In genomic region chr10:119807960-119808697, GRCh38 we compare ENCODE assay signal across 9 cellular contexts.
DNase-seq lines count a peak whose midpoint lies in the region; ATAC-seq, FAIRE-seq and TF ChIP-seq lines count a peak whose summit lies in the region.
"Had no signal": no experiment of that assay in that cellular context is flagged by ENCODE, and none has a peak within 500 bp of the region (broad histone marks: within the 10 kb centered on the region; RNA-seq: fewer than 3 reads in every experiment).

No MANE protein-coding gene starts in this region.

- RAD21 ChIA-PET in GM12878 (lab: Charles Lee; ENCODE audit: unreplicated experiment), result interaction anchor here (1.1 to 1.5 kb wide), 2 partner anchors 57 to 121 kb away, joined by 4 read pairs; no protein-coding TSS in a partner anchor

- H3K36me3 ChIP-seq in breast epithelium (no peaks in the 10 kb centered on the region), GM12878 (ENCODE audit: control insufficient read depth in 2 of 2, insufficient read depth in 2 of 2, low read length in 1 of 2) (peaks cover 0 to 3% of the 10 kb centered on the region in 2 experiments; a peak in 3 of 4 replicates)

- BruUV-seq in MCF 10A (replicated peaks; lab: Mats Ljungman, UMichigan) (no TSS peak), GM12878 (replicated peaks; lab: Mats Ljungman, UMichigan) (no TSS peak)

- intact Hi-C loops in MCF 10A (cut with micrococcal nuclease), result no loop called here
- intact Hi-C loops in breast epithelium (cut with DNase I; ENCODE audit: low total_unique reads), result no loop called here
- intact Hi-C loops in GM12878 (cut with micrococcal nuclease; ENCODE audit: unreplicated experiment), result no loop called here

- peaks cover 17% of the 10 kb centered on the region for H3K36me3 Mint-ChIP-seq in MCF 10A (ENCODE audit: insufficient read depth, unreplicated experiment)

- TF ChIP-seq EP300 in GM12878 (IDR thresholded peaks at IDR 0.05; ENCODE audit: borderline replicate concordance in 1 of 2, control insufficient read depth in 1 of 2, low read depth in 2 of 2, low read length in 2 of 2), result no peak

- CTCF ChIA-PET in MCF 10A (lab: Yijun Ruan, JAX) (interaction anchor here (0.8 to 4.6 kb wide), 2 partner anchors 51 to 58 kb away, joined by 3 to 23 read pairs; no protein-coding TSS in a partner anchor), GM12878 (lab: Yijun Ruan, JAX) (interaction anchor here (0.6 to 1.8 kb wide), 3 partner anchors 18 to 1240 kb away, joined by 3 to 9 read pairs (median 3); no protein-coding TSS in a partner anchor)

- no peak overlapping the region for H2AFZ ChIP-seq in GM12878 (ENCODE audit: control insufficient read depth, low read depth, low read length)

- WGBS in GM12878 (ENCODE audit: insufficient coverage, insufficient replicate concordance, low lambda C conversion rate, missing lambda C conversion rate), result 80% methylated on average over 3 of the region's 3 CpGs

- no peaks in the 10 kb centered on the region for H4K20me1 ChIP-seq in GM12878 (ENCODE audit: control insufficient read depth, insufficient read depth)

- H3K27ac ChIP-seq in breast epithelium (no peak overlapping the region), GM12878 (ENCODE audit: control insufficient read depth, insufficient read depth) (no peak overlapping the region)

- no peak for TF ChIP-seq RAD21 in GM12878 (IDR thresholded peaks at IDR 0.05; ENCODE audit: insufficient read depth, low read depth, low read length)

- no peaks in the 10 kb centered on the region for H3K27me3 Mint-ChIP-seq in MCF 10A (ENCODE audit: insufficient read depth, unreplicated experiment)
- H3K27me3 Mint-ChIP-seq: dendritic cell treated with granulocyte-macrophage colony-stimulating factor and Interleukin-4, amounts not matched to agents 40 ng/mL and 50 ng/mL, for 4 days had no signal

- no peak for TF ChIP-seq POLR2A in breast epithelium (IDR thresholded peaks at IDR 0.05)
- no peak for TF ChIP-seq POLR2A in GM12878 (IDR thresholded peaks at IDR 0.05; ENCODE audit: low read depth, low read length)

- no peak overlapping the region for H3K27ac Mint-ChIP-seq in MCF 10A (ENCODE audit: low read depth, unreplicated experiment)
- H3K27ac Mint-ChIP-seq: dendritic cell treated with granulocyte-macrophage colony-stimulating factor and Interleukin-4, amounts not matched to agents 40 ng/mL and 50 ng/mL, for 4 days had no signal

- POLR2A ChIA-PET in MCF 10A (lab: Yijun Ruan, JAX) (no interaction called here), GM12878 (lab: Charles Lee) (no interaction called here)

- DNase-seq in MCF 10A (ENCODE audit: unreplicated experiment) (peak; percentile 3), breast epithelium (ENCODE audit: low spot score in 2 of 2) (no peak), HT1080 (ENCODE audit: low read depth) (peak; percentile 84), GM12878 (ENCODE audit: low read depth, low spot score) (no peak), urothelium cell line (ENCODE audit: low spot score) (peak; percentile 35), COR-L47 (lab: John Stamatoyannopoulos, UW) (no peak), CD1c-positive myeloid dendritic cell (ENCODE audit: extremely low spot score) (no peak)
- no peak for DNase-seq in activated CD4-positive, alpha-beta T cell treated with anti-CD3 and anti-CD28 coated beads for 48 hours

- H3K4me3 ChIP-seq in breast epithelium, result no peak overlapping the region
- H3K4me3 ChIP-seq in GM12878, result no peak overlapping the region

- TF ChIP-seq CTCF in MCF 10A (IDR thresholded peaks at IDR 0.05; ENCODE audit: unreplicated experiment) (no peak), breast epithelium (IDR thresholded peaks at IDR 0.05) (no peak), GM12878 (IDR thresholded peaks at IDR 0.05 in 2 of 3, conservative IDR thresholded peaks at IDR 0.05 in 1 of 3; ENCODE audit: control insufficient read depth in 2 of 3, extremely low read depth in 1 of 3, insufficient read depth in 1 of 3, low read depth in 3 of 3, low read length in 3 of 3) (no peak)

- FAIRE-seq in GM12878 (lab: Jason Lieb, UNC), result no peak
- no peak for FAIRE-seq in urothelium cell line (lab: Jason Lieb, UNC)

- no peaks in the 10 kb centered on the region for H3K9me3 ChIP-seq in breast epithelium
- H3K9me3 ChIP-seq in GM12878 (replicated peaks; ENCODE audit: control insufficient read depth, insufficient read depth, low read length), result no peaks in the 10 kb centered on the region

- H3K9ac ChIP-seq in GM12878 (ENCODE audit: control insufficient read depth, insufficient read depth, low read length), result no peak overlapping the region

- in situ Hi-C loops in GM12878 (cut with MboI), result no loop called here

- peak; percentile 93 for ATAC-seq in GM12878

- H3K79me2 ChIP-seq in GM12878 (ENCODE audit: control insufficient read depth, insufficient read depth, low read length), result no peaks in the 10 kb centered on the region

- SMC1A ChIA-PET in GM12878 (lab: Charles Lee; ENCODE audit: uncharacterized antibody, unreplicated experiment), result interaction anchor here (1.2 to 3.1 kb wide), 5 partner anchors 47 to 121 kb away, joined by 3 to 16 read pairs (median 5); no protein-coding TSS in a partner anchor

- no peaks in the 10 kb centered on the region for H3K4me1 ChIP-seq in breast epithelium
- H3K4me1 ChIP-seq in GM12878 (ENCODE audit: control insufficient read depth, insufficient read depth, low read length), result peaks cover 2% of the 10 kb centered on the region; the same call in 1 of the 2 replicates

- H3K4me3 Mint-ChIP-seq in MCF 10A (ENCODE audit: unreplicated experiment), result no peak overlapping the region
- H3K4me3 Mint-ChIP-seq: dendritic cell treated with granulocyte-macrophage colony-stimulating factor and Interleukin-4, amounts not matched to agents 40 ng/mL and 50 ng/mL, for 4 days had no signal

- no peaks in the 10 kb centered on the region for H3K4me1 Mint-ChIP-seq in MCF 10A (ENCODE audit: insufficient read depth, unreplicated experiment)

- H3K27me3 ChIP-seq in breast epithelium (no peaks in the 10 kb centered on the region), GM12878 (replicated peaks in 1 of 2; ENCODE audit: control insufficient read depth in 2 of 2, insufficient read depth in 2 of 2, low read length in 1 of 2) (no peaks in the 10 kb centered on the region)

- no peaks in the 10 kb centered on the region for H3K9me3 Mint-ChIP-seq in MCF 10A (ENCODE audit: unreplicated experiment)
- H3K9me3 Mint-ChIP-seq: dendritic cell treated with granulocyte-macrophage colony-stimulating factor and Interleukin-4, amounts not matched to agents 40 ng/mL and 50 ng/mL, for 4 days had no signal

- no peak overlapping the region for H3K4me2 ChIP-seq in GM12878 (ENCODE audit: control insufficient read depth, insufficient read depth)

TF ChIP-seq in GM12878, 131 proteins besides CTCF, POLR2A, EP300 and RAD21 (continues in another document):
- TF ChIP-seq BHLHE40 (IDR thresholded peaks at IDR 0.05; ENCODE audit: borderline replicate concordance in 1 of 2, low read depth in 2 of 2, low read length in 1 of 2) (peak in 1 of 2 experiments; percentile 8; a peak in 1 of 4 replicates), PML (IDR thresholded peaks at IDR 0.05; ENCODE audit: low read length) (no peak), POLR2AphosphoS5 (IDR thresholded peaks at IDR 0.05; ENCODE audit: low read length) (no peak), RUNX3 (IDR thresholded peaks at IDR 0.05; ENCODE audit: low read length) (peak; percentile 84), NKRF (conservative IDR thresholded peaks at IDR 0.05) (no peak), ZNF622 (IDR thresholded peaks at IDR 0.05) (no peak), E2F8 (IDR thresholded peaks at IDR 0.05; ENCODE audit: low read depth, partially characterized antibody) (no peak), BCL11A (IDR thresholded peaks at IDR 0.05; ENCODE audit: low read depth, low read length) (no peak)

Comparison
In these comparisons a context has a peak if more than half of its experiments do, and no peak if none do; other contexts are left out.
1. DNase-seq: peak in MCF 10A (single experiment), HT1080 (single experiment) and urothelium cell line (single experiment); none in breast epithelium (0 of 2), GM12878 (single experiment), COR-L47 (single experiment), activated CD4-positive, alpha-beta T cell treated with anti-CD3 and anti-CD28 coated beads for 48 hours (single experiment) and CD1c-positive myeloid dendritic cell (single experiment).